ENCODE assay signal across 1 cellular context in the genomic region with DNA sequence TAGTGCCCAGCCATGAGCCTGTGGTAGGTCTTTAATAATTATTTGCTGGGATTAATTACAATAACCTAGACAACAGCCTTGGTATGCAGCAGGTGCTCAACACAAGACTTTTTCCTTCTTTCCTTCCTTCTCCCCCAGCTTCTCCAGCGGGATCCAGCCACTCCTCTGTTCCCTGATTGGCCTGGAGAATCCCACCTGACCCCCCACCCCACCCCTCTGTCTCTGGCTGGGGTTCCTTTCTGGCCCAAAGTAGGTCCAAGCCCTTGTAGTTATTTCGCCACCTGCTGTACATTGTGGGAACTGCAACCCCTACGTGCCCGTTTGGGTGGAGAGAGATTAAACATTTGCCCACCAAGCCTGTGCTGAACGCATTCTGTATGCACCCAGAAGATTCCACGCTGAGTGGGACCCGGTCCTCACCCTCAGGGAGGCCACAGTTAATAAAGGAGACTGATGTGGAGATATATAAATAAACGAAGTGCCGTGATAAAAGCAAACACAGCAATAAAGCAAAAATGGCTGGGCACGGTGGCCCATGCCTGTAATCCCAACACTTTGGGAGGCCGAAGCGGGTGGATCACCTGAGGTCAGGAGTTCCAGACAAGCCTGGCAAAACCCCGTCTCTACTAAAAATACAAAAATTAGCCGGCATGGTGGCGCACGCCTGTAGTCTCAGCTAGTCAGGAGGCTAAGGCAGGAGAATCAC.
TF ChIP-seq lines count a peak whose summit lies in the region.

No MANE protein-coding gene starts in this region.

TF ChIP-seq in neural cell, 6 proteins besides CTCF, POLR2A, EP300 and RAD21:
- TF ChIP-seq, protein P1, sequence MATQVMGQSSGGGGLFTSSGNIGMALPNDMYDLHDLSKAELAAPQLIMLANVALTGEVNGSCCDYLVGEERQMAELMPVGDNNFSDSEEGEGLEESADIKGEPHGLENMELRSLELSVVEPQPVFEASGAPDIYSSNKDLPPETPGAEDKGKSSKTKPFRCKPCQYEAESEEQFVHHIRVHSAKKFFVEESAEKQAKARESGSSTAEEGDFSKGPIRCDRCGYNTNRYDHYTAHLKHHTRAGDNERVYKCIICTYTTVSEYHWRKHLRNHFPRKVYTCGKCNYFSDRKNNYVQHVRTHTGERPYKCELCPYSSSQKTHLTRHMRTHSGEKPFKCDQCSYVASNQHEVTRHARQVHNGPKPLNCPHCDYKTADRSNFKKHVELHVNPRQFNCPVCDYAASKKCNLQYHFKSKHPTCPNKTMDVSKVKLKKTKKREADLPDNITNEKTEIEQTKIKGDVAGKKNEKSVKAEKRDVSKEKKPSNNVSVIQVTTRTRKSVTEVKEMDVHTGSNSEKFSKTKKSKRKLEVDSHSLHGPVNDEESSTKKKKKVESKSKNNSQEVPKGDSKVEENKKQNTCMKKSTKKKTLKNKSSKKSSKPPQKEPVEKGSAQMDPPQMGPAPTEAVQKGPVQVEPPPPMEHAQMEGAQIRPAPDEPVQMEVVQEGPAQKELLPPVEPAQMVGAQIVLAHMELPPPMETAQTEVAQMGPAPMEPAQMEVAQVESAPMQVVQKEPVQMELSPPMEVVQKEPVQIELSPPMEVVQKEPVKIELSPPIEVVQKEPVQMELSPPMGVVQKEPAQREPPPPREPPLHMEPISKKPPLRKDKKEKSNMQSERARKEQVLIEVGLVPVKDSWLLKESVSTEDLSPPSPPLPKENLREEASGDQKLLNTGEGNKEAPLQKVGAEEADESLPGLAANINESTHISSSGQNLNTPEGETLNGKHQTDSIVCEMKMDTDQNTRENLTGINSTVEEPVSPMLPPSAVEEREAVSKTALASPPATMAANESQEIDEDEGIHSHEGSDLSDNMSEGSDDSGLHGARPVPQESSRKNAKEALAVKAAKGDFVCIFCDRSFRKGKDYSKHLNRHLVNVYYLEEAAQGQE (IDR thresholded peaks at IDR 0.05; ENCODE audit: borderline replicate concordance), result no peak
- no peak for TF ChIP-seq SMC3 (conservative IDR thresholded peaks at IDR 0.05; ENCODE audit: poor library complexity)
- TF ChIP-seq MXI1 (conservative IDR thresholded peaks at IDR 0.05; ENCODE audit: poor library complexity, severe bottlenecking), result no peak
- TF ChIP-seq EZH2 (IDR thresholded peaks at IDR 0.05; ENCODE audit: borderline replicate concordance, insufficient read depth, low read length, poor library complexity, severe bottlenecking), result no peak
- TF ChIP-seq POLR2AphosphoS5 (IDR thresholded peaks at IDR 0.05), result no peak
